Comparison of ENCODE assay signal across 9 cellular contexts in the genomic region with DNA sequence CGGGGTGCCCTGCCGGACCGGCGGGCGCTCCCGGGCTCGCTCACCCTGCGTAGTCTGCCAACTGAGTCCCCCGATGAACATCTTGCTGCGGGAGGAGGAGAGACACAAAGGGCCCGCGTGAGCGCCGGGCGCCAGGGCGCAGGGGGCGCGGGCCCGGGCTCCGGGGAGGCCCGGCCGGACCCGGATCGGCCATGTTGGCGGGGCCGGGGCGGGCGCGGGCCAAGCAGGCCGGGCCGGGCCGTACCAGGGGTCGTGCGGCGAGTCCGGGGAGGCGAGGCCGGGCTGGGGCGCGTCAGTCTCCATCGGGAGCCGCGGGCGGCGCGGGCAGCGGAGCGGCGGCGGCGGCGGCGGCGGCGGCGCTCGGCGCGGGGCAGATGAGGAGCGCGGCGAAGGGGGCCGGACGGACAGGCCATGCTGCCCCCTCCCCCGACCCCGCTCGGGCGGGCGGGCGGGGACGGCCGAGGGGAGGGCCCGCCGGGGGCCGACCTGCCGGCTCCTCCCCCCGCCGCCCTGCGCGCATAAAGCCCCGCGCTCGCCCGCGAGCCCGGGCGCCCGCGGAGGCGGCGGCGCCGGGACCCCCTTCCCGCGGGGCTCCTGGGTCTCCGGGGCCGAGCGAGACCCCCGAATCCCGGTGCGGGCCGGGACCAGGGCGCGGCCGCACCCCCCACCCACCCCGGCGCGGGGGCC. TPM values are rescaled to one million over a fixed set of nuclear protein-coding genes. Genes with fewer than 3 reads are reported as not detected.
DNase-seq lines count a peak whose midpoint lies in the region; ATAC-seq and TF ChIP-seq lines count a peak whose summit lies in the region.
"Had no signal": no experiment of that assay in that cellular context is flagged by ENCODE, and none has a peak within 500 bp of the region (broad histone marks: within the 10 kb centered on the region; RNA-seq: fewer than 3 reads in every experiment).

A gene (minus strand): TSS at position 376 of the 687 bp plus-strand sequence. CDS start 73 bp downstream, at position 303.

- H3K4me1 ChIP-seq in urinary bladder (ENCODE audit: insufficient read depth) = no peaks in the 10 kb centered on the region

- no peaks in the 10 kb centered on the region for H3K9me3 Mint-ChIP-seq in activated naive CD4-positive, alpha-beta T cell treated with anti-CD3 and anti-CD28 coated beads for 36 hours
- no peaks in the 10 kb centered on the region for H3K9me3 Mint-ChIP-seq in memory B cell

- TF ChIP-seq CTCF in brain microvascular endothelial cell (IDR thresholded peaks at IDR 0.05; ENCODE audit: low read depth, low read length, missing control alignments) = no peak

- DNase-seq in activated naive CD4-positive, alpha-beta T cell treated with anti-CD3 and anti-CD28 coated beads for 36 hours = no peak
- DNase-seq in activated naive CD4-positive, alpha-beta T cell treated with anti-CD3 and anti-CD28 coated beads, Interleukin-2, amount 50 U/mL, for 16 hours = no peak
- no peak for DNase-seq in brain microvascular endothelial cell
- DNase-seq in memory B cell (ENCODE audit: low spot score in 2 of 2) = no peak
- no peak for DNase-seq in HK-2 (ENCODE audit: unreplicated experiment)
- DNase-seq in NCI-H226 = no peak
- DNase-seq: central memory CD4-positive, alpha-beta T cell had no signal

- H3K27me3 ChIP-seq in brain microvascular endothelial cell (replicated peaks) = peaks cover 54% of the 10 kb centered on the region

- no peaks in the 10 kb centered on the region for H3K36me3 Mint-ChIP-seq in activated naive CD4-positive, alpha-beta T cell treated with anti-CD3 and anti-CD28 coated beads for 36 hours (ENCODE audit: low read depth)
- H3K36me3 Mint-ChIP-seq in memory B cell = no peaks in the 10 kb centered on the region

- under 1% methylated on average over 94 of the region's 108 CpGs for WGBS in urinary bladder

- intact Hi-C loops in activated naive CD4-positive, alpha-beta T cell treated with anti-CD3 and anti-CD28 coated beads for 36 hours (cut with micrococcal nuclease) = no loop called here

- H3K4me3 Mint-ChIP-seq in activated naive CD4-positive, alpha-beta T cell treated with anti-CD3 and anti-CD28 coated beads for 36 hours = peak within 1 kb of the TSS; percentile 66
- peak within 1 kb of the TSS; percentile 75 for H3K4me3 Mint-ChIP-seq in memory B cell

- in situ Hi-C loops in brain microvascular endothelial cell (cut with HindIII; ENCODE audit: low pct_ligation_motif_present, low sequenced_read_pairs) = no loop called here

- H3K36me3 ChIP-seq in brain microvascular endothelial cell (replicated peaks) (no peaks in the 10 kb centered on the region), urinary bladder (ENCODE audit: insufficient read depth) (no peaks in the 10 kb centered on the region)

- H3K4me3 ChIP-seq in brain microvascular endothelial cell (ENCODE audit: low read depth, low read length) = peak within 1 kb of the TSS; percentile 29
- H3K4me3 ChIP-seq in urinary bladder (ENCODE audit: low read depth, low read length) = peak within 1 kb of the TSS; percentile 67

- ATAC-seq in memory B cell (ENCODE audit: low read depth) (peak; percentile 34), HG02973 (IDR thresholded peaks at IDR 0.05; ENCODE audit: unreplicated experiment) (no peak)

- H3K4me1 Mint-ChIP-seq in activated naive CD4-positive, alpha-beta T cell treated with anti-CD3 and anti-CD28 coated beads for 36 hours (ENCODE audit: low read depth) = peaks cover 15% of the 10 kb centered on the region
- peaks cover 11% of the 10 kb centered on the region for H3K4me1 Mint-ChIP-seq in memory B cell

- H3K27ac Mint-ChIP-seq in activated naive CD4-positive, alpha-beta T cell treated with anti-CD3 and anti-CD28 coated beads for 36 hours = no peak within 1 kb of the TSS
- no peak within 1 kb of the TSS for H3K27ac Mint-ChIP-seq in memory B cell

- CTCF ChIA-PET in activated naive CD4-positive, alpha-beta T cell treated with anti-CD3 and anti-CD28 coated beads for 36 hours (lab: Charles Lee) = interaction anchor here (0.6 kb wide), 1 partner anchor 65 kb away, joined by 3 read pairs; no protein-coding TSS in a partner anchor

- H3K27ac ChIP-seq in brain microvascular endothelial cell (no peak within 1 kb of the TSS), urinary bladder (ENCODE audit: low read depth) (no peak within 1 kb of the TSS)

- peaks cover 67% of the 10 kb centered on the region for H3K27me3 Mint-ChIP-seq in activated naive CD4-positive, alpha-beta T cell treated with anti-CD3 and anti-CD28 coated beads for 36 hours (ENCODE audit: low read depth)
- peaks cover 38% of the 10 kb centered on the region for H3K27me3 Mint-ChIP-seq in memory B cell

RNA-seq across cellular contexts. Expression of the gene that starts here (rescaled TPM):
- under 1 TPM; 0.27 to 0.57 TPM for total RNA-seq in activated naive CD4-positive, alpha-beta T cell treated with anti-CD3 and anti-CD28 coated beads for 36 hours
- total RNA-seq in urinary bladder = 1.5 TPM
- 0.54 TPM for polyA plus RNA-seq in urinary bladder
